Comparison of ENCODE assay signal across 8 cellular contexts in genomic region chr20:64037498-64038213, GRCh38. TPM values are rescaled to one million over a fixed set of nuclear protein-coding genes. Genes with fewer than 3 reads are reported as not detected.
DNase-seq lines count a peak whose midpoint lies in the region; ATAC-seq, FAIRE-seq and TF ChIP-seq lines count a peak whose summit lies in the region.

No MANE protein-coding gene starts in this region.

- 74% methylated on average over 35 of the region's 36 CpGs for WGBS in A549 (ENCODE audit: missing lambda C conversion rate)

- H3K27me3 Mint-ChIP-seq in T-helper 1 cell treated with Interleukin-12 subunit alpha and Interleukin-12 subunit beta and Interleukin-4 antibody, amounts not matched to agents 30 μg/mL and 1 μg/mL, for 36 hours (ENCODE audit: low read depth), result no peaks in the 10 kb centered on the region
- peaks cover 10% of the 10 kb centered on the region for H3K27me3 Mint-ChIP-seq in glutamatergic neuron (ENCODE audit: unreplicated experiment)

- no peaks in the 10 kb centered on the region for H3K9me3 Mint-ChIP-seq in T-helper 1 cell treated with Interleukin-12 subunit alpha and Interleukin-12 subunit beta and Interleukin-4 antibody, amounts not matched to agents 30 μg/mL and 1 μg/mL, for 36 hours
- H3K9me3 Mint-ChIP-seq in glutamatergic neuron (ENCODE audit: unreplicated experiment), result peaks cover 15% of the 10 kb centered on the region

- peak overlapping the region; percentile 90 for H3K27ac Mint-ChIP-seq in T-helper 1 cell treated with Interleukin-12 subunit alpha and Interleukin-12 subunit beta and Interleukin-4 antibody, amounts not matched to agents 30 μg/mL and 1 μg/mL, for 36 hours
- H3K27ac Mint-ChIP-seq in glutamatergic neuron (ENCODE audit: unreplicated experiment), result no peak overlapping the region

- TF ChIP-seq RAD21 in A549 (conservative IDR thresholded peaks at IDR 0.05 in 1 of 2, IDR thresholded peaks at IDR 0.05 in 1 of 2), result no peak

- DNase-seq in A549 (ENCODE audit: low read depth in 1 of 2, low spot score in 1 of 2) (no peak), GM20000 (ENCODE audit: low spot score) (peak; percentile 76), glutamatergic neuron (no peak), hippocampal formation (lab: John Stamatoyannopoulos, UW) (no peak), NCI-H2107 (lab: John Stamatoyannopoulos, UW) (no peak)
- no peak for DNase-seq in activated CD4-positive, CD25-positive, alpha-beta regulatory T cell treated with anti-CD3 and anti-CD28 coated beads, Interleukin-2, amount 50 U/mL, for 72 hours

- peak overlapping the region in 1 of 2 experiments; percentile 92; a peak in 2 of 6 replicates for H3K27ac ChIP-seq in A549

- TF ChIP-seq CTCF in A549 (IDR thresholded peaks at IDR 0.05), result no peak
- no peak for TF ChIP-seq CTCF in GM20000 (IDR thresholded peaks at IDR 0.05; ENCODE audit: extremely low read depth, missing control alignments)
- TF ChIP-seq CTCF in glutamatergic neuron (IDR thresholded peaks at IDR 0.05; ENCODE audit: partially characterized antibody, unreplicated experiment), result no peak

- TF ChIP-seq POLR2A in A549 (IDR thresholded peaks at IDR 0.05; ENCODE audit: low read length), result no peak

- peaks cover 10% of the 10 kb centered on the region for H3K36me3 Mint-ChIP-seq in T-helper 1 cell treated with Interleukin-12 subunit alpha and Interleukin-12 subunit beta and Interleukin-4 antibody, amounts not matched to agents 30 μg/mL and 1 μg/mL, for 36 hours (ENCODE audit: low read depth)
- no peaks in the 10 kb centered on the region for H3K36me3 Mint-ChIP-seq in glutamatergic neuron (ENCODE audit: unreplicated experiment)

- no peaks in the 10 kb centered on the region for H3K9me3 ChIP-seq in A549

- peak overlapping the region; percentile 48; the same call in 1 of the 3 replicates for H3K4me3 ChIP-seq in A549

- peaks cover 43% of the 10 kb centered on the region for H3K4me1 Mint-ChIP-seq in T-helper 1 cell treated with Interleukin-12 subunit alpha and Interleukin-12 subunit beta and Interleukin-4 antibody, amounts not matched to agents 30 μg/mL and 1 μg/mL, for 36 hours (ENCODE audit: low read depth)
- peaks cover 24% of the 10 kb centered on the region for H3K4me1 Mint-ChIP-seq in glutamatergic neuron (ENCODE audit: low read depth, unreplicated experiment)

- no peak for FAIRE-seq in A549 (lab: Jason Lieb, UNC)

- ATAC-seq in A549 (no peak), GM21529 (IDR thresholded peaks at IDR 0.05; ENCODE audit: unreplicated experiment) (no peak)

- H3K4me2 ChIP-seq in A549, result peak overlapping the region; percentile 80

- peak overlapping the region; percentile 81 for H3K4me3 Mint-ChIP-seq in T-helper 1 cell treated with Interleukin-12 subunit alpha and Interleukin-12 subunit beta and Interleukin-4 antibody, amounts not matched to agents 30 μg/mL and 1 μg/mL, for 36 hours
- peak overlapping the region; percentile 61 for H3K4me3 Mint-ChIP-seq in glutamatergic neuron (ENCODE audit: unreplicated experiment)

- no peak for TF ChIP-seq EP300 in A549 (IDR thresholded peaks at IDR 0.05)

- POLR2A ChIA-PET in A549 (lab: Yijun Ruan, JAX), result interaction anchor here (0.7 to 1.6 kb wide), 3 partner anchors 54 to 330 kb away, joined by 3 to 17 read pairs (median 4); partner anchors contain the start of genes ARFRP1, PRPF6 and ZGPAT

- H3K4me1 ChIP-seq in A549, result peaks cover 13% of the 10 kb centered on the region; the same call in 2 of the 3 replicates

- CTCF ChIA-PET in A549 (lab: Yijun Ruan, JAX), result interaction anchor here (0.7 to 7.1 kb wide), 32 partner anchors 8 to 500 kb away, joined by 3 to 143 read pairs (median 12); partner anchors contain the start of genes LKAAEAR1, OPRL1, PRPF6 and PTK6

TF ChIP-seq in A549, 52 proteins besides CTCF, POLR2A, EP300 and RAD21 (continues in another document):
- no peak for TF ChIP-seq HOXA7 (CRISPR knock-in tag; IDR thresholded peaks at IDR 0.05)
- TF ChIP-seq HDAC2 (IDR thresholded peaks at IDR 0.05), result no peak
- TF ChIP-seq HOXB5 (CRISPR knock-in tag; IDR thresholded peaks at IDR 0.05), result no peak
- no peak for TF ChIP-seq ZC3H11A (IDR thresholded peaks at IDR 0.05)
- TF ChIP-seq ELK1 (IDR thresholded peaks at IDR 0.05; ENCODE audit: low read depth, low read length), result no peak
- no peak for TF ChIP-seq HEYL (CRISPR knock-in tag; IDR thresholded peaks at IDR 0.05)
- TF ChIP-seq ESRRA (IDR thresholded peaks at IDR 0.05; ENCODE audit: borderline replicate concordance, low read length), result no peak
- no peak for TF ChIP-seq RFX5 (IDR thresholded peaks at IDR 0.05)
- TF ChIP-seq ZFP36 (IDR thresholded peaks at IDR 0.05; ENCODE audit: borderline replicate concordance, partially characterized antibody), result no peak
- TF ChIP-seq, protein P1, sequence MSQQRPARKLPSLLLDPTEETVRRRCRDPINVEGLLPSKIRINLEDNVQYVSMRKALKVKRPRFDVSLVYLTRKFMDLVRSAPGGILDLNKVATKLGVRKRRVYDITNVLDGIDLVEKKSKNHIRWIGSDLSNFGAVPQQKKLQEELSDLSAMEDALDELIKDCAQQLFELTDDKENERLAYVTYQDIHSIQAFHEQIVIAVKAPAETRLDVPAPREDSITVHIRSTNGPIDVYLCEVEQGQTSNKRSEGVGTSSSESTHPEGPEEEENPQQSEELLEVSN (IDR thresholded peaks at IDR 0.05; ENCODE audit: borderline replicate concordance, low read depth), result no peak
- no peak for TF ChIP-seq HES2 (IDR thresholded peaks at IDR 0.05)
- TF ChIP-seq, protein P2, sequence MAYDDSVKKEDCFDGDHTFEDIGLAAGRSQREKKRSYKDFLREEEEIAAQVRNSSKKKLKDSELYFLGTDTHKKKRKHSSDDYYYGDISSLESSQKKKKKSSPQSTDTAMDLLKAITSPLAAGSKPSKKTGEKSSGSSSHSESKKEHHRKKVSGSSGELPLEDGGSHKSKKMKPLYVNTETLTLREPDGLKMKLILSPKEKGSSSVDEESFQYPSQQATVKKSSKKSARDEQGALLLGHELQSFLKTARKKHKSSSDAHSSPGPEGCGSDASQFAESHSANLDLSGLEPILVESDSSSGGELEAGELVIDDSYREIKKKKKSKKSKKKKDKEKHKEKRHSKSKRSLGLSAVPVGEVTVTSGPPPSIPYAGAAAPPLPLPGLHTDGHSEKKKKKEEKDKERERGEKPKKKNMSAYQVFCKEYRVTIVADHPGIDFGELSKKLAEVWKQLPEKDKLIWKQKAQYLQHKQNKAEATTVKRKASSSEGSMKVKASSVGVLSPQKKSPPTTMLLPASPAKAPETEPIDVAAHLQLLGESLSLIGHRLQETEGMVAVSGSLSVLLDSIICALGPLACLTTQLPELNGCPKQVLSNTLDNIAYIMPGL (CRISPR knock-in tag; IDR thresholded peaks at IDR 0.05; ENCODE audit: borderline replicate concordance), result no peak
- TF ChIP-seq CEBPB (IDR thresholded peaks at IDR 0.05), result no peak

RNA-seq across cellular contexts. Expression of gene C20orf204, which starts 1.7 kb away (rescaled TPM):
- polyA plus RNA-seq in A549 (2011; rRNA removed), result 0.13 and 0.21 TPM in 2 replicates
- polyA plus RNA-seq in A549 (2012; cell fraction: cytosol; rRNA removed), result 0.24 and 0.32 TPM in 2 replicates
- polyA plus RNA-seq in A549 (2012; cell fraction: nucleus; rRNA removed), result 3.0 and 3.8 TPM in 2 replicates
- polyA plus RNA-seq in A549 (2017; fragmentation: RNase III; extraction: RNeasy Plus Mini Kit Qiagen cat#74134 plus additional on column Dnase treatment), result 0.49 to 0.69 TPM (median 0.59 TPM) in 3 replicates
- 0.83 and 0.87 TPM in 2 replicates for polyA minus RNA-seq in A549 (2011; rRNA and poly(A)+ RNA removed)
- total RNA-seq in glutamatergic neuron (ENCODE audit: unreplicated experiment), result 3.9 TPM

RNA-seq across cellular contexts. Expression of gene SOX18, which starts 11.8 kb away (rescaled TPM):
- polyA plus RNA-seq in A549 (2011; rRNA removed) (0.13 and 0.19 TPM in 2 replicates), A549 (2017; fragmentation: RNase III; extraction: RNeasy Plus Mini Kit Qiagen cat#74134 plus additional on column Dnase treatment) (0.92 to 1.4 TPM (median 1.3 TPM) in 3 replicates)
- 1.0 and 1.4 TPM in 2 replicates for polyA plus RNA-seq in A549 (2012; cell fraction: cytosol; rRNA removed)
- 1.4 and 2.2 TPM in 2 replicates for polyA plus RNA-seq in A549 (2012; cell fraction: nucleus; rRNA removed)
- 0.15 TPM in 1 of 2 replicates, not detected in the other for polyA minus RNA-seq in A549 (2011; rRNA and poly(A)+ RNA removed)
- total RNA-seq in glutamatergic neuron (ENCODE audit: unreplicated experiment), result 0.66 TPM

RNA-seq across cellular contexts. Expression of gene TCEA2, which starts 25.3 kb away (rescaled TPM):
- polyA plus RNA-seq in A549 (2011; rRNA removed) (11.2 and 13.3 TPM in 2 replicates), A549 (2017; fragmentation: RNase III; extraction: RNeasy Plus Mini Kit Qiagen cat#74134 plus additional on column Dnase treatment) (23.3 to 34.7 TPM (median 29.8 TPM) in 3 replicates)
- polyA plus RNA-seq in A549 (2012; cell fraction: cytosol; rRNA removed), result 32.7 and 37.6 TPM in 2 replicates
- polyA plus RNA-seq in A549 (2012; cell fraction: nucleus; rRNA removed), result 84.7 and 87.9 TPM in 2 replicates
- polyA minus RNA-seq in A549 (2011; rRNA and poly(A)+ RNA removed), result 14.4 and 20.1 TPM in 2 replicates
- 102 TPM for total RNA-seq in glutamatergic neuron (ENCODE audit: unreplicated experiment)

RNA-seq across cellular contexts. Expression of gene RGS19, which starts 41.7 kb away (rescaled TPM):
- 12.3 and 13.8 TPM in 2 replicates for polyA plus RNA-seq in A549 (2011; rRNA removed)
- polyA plus RNA-seq in A549 (2012; cell fraction: cytosol; rRNA removed), result 29.6 and 43.7 TPM in 2 replicates
- polyA plus RNA-seq in A549 (2012; cell fraction: nucleus; rRNA removed), result 24.2 and 35.7 TPM in 2 replicates
- polyA plus RNA-seq in A549 (2017; fragmentation: RNase III; extraction: RNeasy Plus Mini Kit Qiagen cat#74134 plus additional on column Dnase treatment), result 16.1 to 18.8 TPM (median 16.5 TPM) in 3 replicates
- polyA minus RNA-seq in A549 (2011; rRNA and poly(A)+ RNA removed), result 10.3 and 14.7 TPM in 2 replicates
- 4.4 TPM for total RNA-seq in glutamatergic neuron (ENCODE audit: unreplicated experiment)

RNA-seq across cellular contexts. Expression of gene OPRL1, which starts 42.2 kb away (rescaled TPM):
- polyA plus RNA-seq in A549 (2011; rRNA removed) (0.54 and 0.98 TPM in 2 replicates), A549 (2017; fragmentation: RNase III; extraction: RNeasy Plus Mini Kit Qiagen cat#74134 plus additional on column Dnase treatment) (0.83 to 1.5 TPM (median 1.2 TPM) in 3 replicates)
- polyA plus RNA-seq in A549 (2012; cell fraction: cytosol; rRNA removed), result 0.44 and 0.76 TPM in 2 replicates
- 2.1 and 2.3 TPM in 2 replicates for polyA plus RNA-seq in A549 (2012; cell fraction: nucleus; rRNA removed)
- polyA minus RNA-seq in A549 (2011; rRNA and poly(A)+ RNA removed), result 1.2 and 2.0 TPM in 2 replicates
- total RNA-seq in glutamatergic neuron (ENCODE audit: unreplicated experiment), result 2.9 TPM
